ENCODE assay signal across 8 cellular contexts in the genomic region with DNA sequence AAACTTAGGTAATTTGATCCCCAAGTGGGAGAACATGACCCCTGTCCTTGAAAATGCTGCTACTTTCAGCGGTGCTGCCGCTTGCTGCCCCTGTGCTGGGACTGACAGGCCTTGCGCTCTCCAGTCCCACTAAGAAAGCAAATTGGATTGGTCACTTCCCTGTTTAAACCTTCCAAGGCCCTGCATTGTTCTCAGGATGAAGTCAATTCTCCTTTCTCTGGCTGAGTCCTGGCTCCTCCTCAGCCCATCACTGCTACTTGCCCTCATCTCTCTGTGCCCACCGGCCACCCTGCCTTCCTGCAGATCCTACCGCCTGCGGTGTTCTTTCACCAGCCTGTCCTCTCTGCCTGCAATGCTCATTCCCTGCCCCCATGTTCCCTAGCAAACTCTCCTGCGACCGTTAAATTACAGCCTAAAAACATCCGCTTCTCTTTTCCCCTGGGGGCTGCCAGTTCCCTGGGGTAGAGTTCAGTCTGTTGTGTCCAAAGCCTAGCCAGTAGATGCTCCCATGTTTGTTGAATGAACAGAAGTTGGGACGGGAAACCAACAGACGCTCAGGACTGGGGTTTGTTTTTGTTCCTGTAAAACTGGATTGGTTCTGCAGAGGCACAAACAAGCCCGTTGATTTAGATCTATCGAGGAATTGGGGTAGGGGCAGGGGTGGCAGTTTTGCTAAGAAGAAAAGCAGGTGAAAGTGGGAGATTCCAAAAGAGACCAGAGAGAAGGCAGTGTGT.
A peak's percentile ranks its signal among the peaks of the same experiment; 100 is the strongest.
DNase-seq lines count a peak whose midpoint lies in the region; ATAC-seq, FAIRE-seq and TF ChIP-seq lines count a peak whose summit lies in the region.

No MANE protein-coding gene starts in this region.

- H3K27ac ChIP-seq in A549 (peak overlapping the region; percentile 77 to 99), prostate gland (peak overlapping the region; percentile 20 to 74), sigmoid colon (peak overlapping the region in 2 of 4 donors; percentile 33 to 67)

- no peaks in the 10 kb centered on the region for H3K27me3 ChIP-seq in prostate gland (replicated peaks; ENCODE audit: insufficient read depth)
- peaks cover 0 to 10% (median 3%) of the 10 kb centered on the region in 3 donors for H3K27me3 ChIP-seq in sigmoid colon

- POLR2A ChIA-PET in A549 (lab: Yijun Ruan, JAX) (no interaction called here), HEK293T (lab: Yijun Ruan, JAX) (interaction anchor here (1.0 kb wide), 1 partner anchor 9 kb away, joined by 3 read pairs; no protein-coding TSS in a partner anchor)

- CTCF ChIA-PET in A549 (lab: Yijun Ruan, JAX) (interaction anchor here (1.2 kb wide), 1 partner anchor 86 kb away, joined by 3 read pairs; no protein-coding TSS in a partner anchor), HEK293T (lab: Yijun Ruan, JAX) (no interaction called here)

- ATAC-seq in A549 (no peak), GM19351 (IDR thresholded peaks at IDR 0.05; ENCODE audit: unreplicated experiment) (peak; percentile 11)

- H3K36me3 ChIP-seq in prostate gland (no peaks in the 10 kb centered on the region), sigmoid colon (no peaks in the 10 kb centered on the region)

- H3K9me3 ChIP-seq in A549 (no peaks in the 10 kb centered on the region), prostate gland (no peaks in the 10 kb centered on the region), sigmoid colon (no peaks in the 10 kb centered on the region)

- no peak overlapping the region for H3K4me2 ChIP-seq in A549

- no peak for FAIRE-seq in A549 (lab: Jason Lieb, UNC)

- TF ChIP-seq EP300 in A549 (IDR thresholded peaks at IDR 0.05) (no peak), sigmoid colon (IDR thresholded peaks at IDR 0.05) (no peak)

- H3K4me1 ChIP-seq in A549 (peaks cover 63% of the 10 kb centered on the region), prostate gland (replicated peaks) (peaks cover 6% of the 10 kb centered on the region), sigmoid colon (peaks cover 0 to 35% (median 11%) of the 10 kb centered on the region in 4 donors)

- intact Hi-C loops in prostate gland (cut with DNase I), result no loop called here
- intact Hi-C loops in sigmoid colon (cut with DNase I), result no loop called here

- DNase-seq in A549 (ENCODE audit: low read depth in 1 of 2, low spot score in 1 of 2), result no peak
- DNase-seq in NOMO-1 treated with dmso at 0.1 percent for 144 hours (lab: John Stamatoyannopoulos, UW; ENCODE audit: unreplicated experiment), result peak; percentile 52
- DNase-seq in fibroblast of the aortic adventitia (ENCODE audit: low read depth), result no peak
- DNase-seq in prostate gland (ENCODE audit: low spot score), result no peak
- no peak for DNase-seq in NCI-H187 (lab: John Stamatoyannopoulos, UW)
- DNase-seq in sigmoid colon, result no peak
- no peak for DNase-seq in HEK293T (ENCODE audit: extremely low spot score)

- TF ChIP-seq CTCF in A549 (IDR thresholded peaks at IDR 0.05) (no peak), fibroblast of the aortic adventitia (IDR thresholded peaks at IDR 0.05; ENCODE audit: insufficient read depth, low read length) (peak; percentile 9), prostate gland (IDR thresholded peaks at IDR 0.05) (no peak), sigmoid colon (IDR thresholded peaks at IDR 0.05) (no peak)

- no peak overlapping the region for H3K4me3 ChIP-seq in A549
- no peak overlapping the region for H3K4me3 ChIP-seq in fibroblast of the aortic adventitia (ENCODE audit: low read depth, low read length)
- peak overlapping the region in 1 of 2 donors; percentile 24 for H3K4me3 ChIP-seq in prostate gland
- H3K4me3 ChIP-seq in sigmoid colon, result peak overlapping the region in 2 of 4 donors; percentile 19 to 20

- no peak for TF ChIP-seq POLR2A in A549 (IDR thresholded peaks at IDR 0.05; ENCODE audit: low read length)
- no peak for TF ChIP-seq POLR2A in prostate gland (IDR thresholded peaks at IDR 0.05)
- TF ChIP-seq POLR2A in sigmoid colon (IDR thresholded peaks at IDR 0.05), result no peak

- TF ChIP-seq RAD21 in A549 (conservative IDR thresholded peaks at IDR 0.05 in 1 of 2, IDR thresholded peaks at IDR 0.05 in 1 of 2), result no peak

- WGBS in A549 (ENCODE audit: missing lambda C conversion rate), result 87% methylated on average over 13 of the region's 13 CpGs
- WGBS in prostate gland, result 51% methylated on average over 13 of the region's 13 CpGs
- WGBS in sigmoid colon, 2 donors, result 53 to 56% methylated on average over 13 of the region's 13 CpGs

TF ChIP-seq in A549, 52 proteins besides CTCF, POLR2A, EP300 and RAD21:
- TF ChIP-seq, protein P1, sequence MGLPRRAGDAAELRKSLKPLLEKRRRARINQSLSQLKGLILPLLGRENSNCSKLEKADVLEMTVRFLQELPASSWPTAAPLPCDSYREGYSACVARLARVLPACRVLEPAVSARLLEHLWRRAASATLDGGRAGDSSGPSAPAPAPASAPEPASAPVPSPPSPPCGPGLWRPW (IDR thresholded peaks at IDR 0.05), result no peak
- TF ChIP-seq JUN (IDR thresholded peaks at IDR 0.05), result no peak
- TF ChIP-seq, protein P2, sequence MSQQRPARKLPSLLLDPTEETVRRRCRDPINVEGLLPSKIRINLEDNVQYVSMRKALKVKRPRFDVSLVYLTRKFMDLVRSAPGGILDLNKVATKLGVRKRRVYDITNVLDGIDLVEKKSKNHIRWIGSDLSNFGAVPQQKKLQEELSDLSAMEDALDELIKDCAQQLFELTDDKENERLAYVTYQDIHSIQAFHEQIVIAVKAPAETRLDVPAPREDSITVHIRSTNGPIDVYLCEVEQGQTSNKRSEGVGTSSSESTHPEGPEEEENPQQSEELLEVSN (IDR thresholded peaks at IDR 0.05; ENCODE audit: borderline replicate concordance, low read depth), result no peak
- no peak for TF ChIP-seq MYC (IDR thresholded peaks at IDR 0.05; ENCODE audit: borderline replicate concordance, low read length)
- TF ChIP-seq CBX8 (IDR thresholded peaks at IDR 0.05), result no peak

TF ChIP-seq in HEK293T, 16 proteins besides CTCF, POLR2A, EP300 and RAD21:
- TF ChIP-seq FOXM1 (IDR thresholded peaks at IDR 0.05; ENCODE audit: borderline replicate concordance), result no peak
- no peak for TF ChIP-seq SP1 (IDR thresholded peaks at IDR 0.05)
- TF ChIP-seq ZNF384 (IDR thresholded peaks at IDR 0.05), result no peak
- no peak for TF ChIP-seq L3MBTL2 (conservative IDR thresholded peaks at IDR 0.05)
- TF ChIP-seq FOXK2 (IDR thresholded peaks at IDR 0.05), result no peak
- TF ChIP-seq ELF4 (IDR thresholded peaks at IDR 0.05), result no peak
- no peak for TF ChIP-seq LEF1 (IDR thresholded peaks at IDR 0.05; ENCODE audit: borderline replicate concordance)
- TF ChIP-seq SUZ12 (IDR thresholded peaks at IDR 0.05), result no peak
- TF ChIP-seq HDGF (IDR thresholded peaks at IDR 0.05; ENCODE audit: borderline replicate concordance), result no peak
- TF ChIP-seq BHLHE40 (IDR thresholded peaks at IDR 0.05; ENCODE audit: borderline replicate concordance), result no peak
- no peak for TF ChIP-seq NFRKB (IDR thresholded peaks at IDR 0.05)
- TF ChIP-seq CTBP1 (IDR thresholded peaks at IDR 0.05; ENCODE audit: borderline replicate concordance), result no peak
TF ChIP-seq in HEK293T: peak in this region for 0.
